In the genomic region with DNA sequence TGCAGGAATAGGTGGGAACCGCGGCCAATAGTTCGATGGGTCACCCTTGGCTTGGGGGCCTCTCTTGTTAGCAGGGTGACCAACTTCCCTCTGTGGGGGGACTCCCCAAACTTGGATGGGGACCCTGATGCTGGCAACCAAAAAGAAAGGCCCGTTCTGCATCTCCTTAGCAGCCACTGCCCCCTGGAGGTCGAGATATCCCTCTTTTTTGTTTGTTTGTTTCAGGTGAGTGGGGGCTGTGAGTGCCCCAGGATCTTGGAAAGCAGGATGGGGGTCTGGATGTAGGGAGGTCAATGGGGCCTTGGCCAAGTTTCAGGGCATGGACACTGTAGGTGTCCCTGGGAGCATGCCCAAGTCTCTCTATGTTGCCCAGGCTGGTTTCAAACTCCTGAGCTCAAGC, we compare ENCODE assay signal across 10 cellular contexts.
DNase-seq lines count a peak whose midpoint lies in the region; ATAC-seq and TF ChIP-seq lines count a peak whose summit lies in the region.
"Had no signal": no experiment of that assay in that cellular context is flagged by ENCODE, and none has a peak within 500 bp of the region (broad histone marks: within the 10 kb centered on the region; RNA-seq: fewer than 3 reads in every experiment).

No MANE protein-coding gene starts in this region.

- ATAC-seq in HG02840 (IDR thresholded peaks at IDR 0.05; ENCODE audit: low FRiP score, unreplicated experiment), result no peak

- TF ChIP-seq CTCF in 22Rv1 (IDR thresholded peaks at IDR 0.05) (peak; percentile 29), GM12872 (IDR thresholded peaks at IDR 0.05; ENCODE audit: insufficient read depth, low read depth, low read length) (peak; percentile 52), WI38 (IDR thresholded peaks at IDR 0.05; ENCODE audit: low read depth, low read length) (peak; percentile 36), fibroblast of pulmonary artery (IDR thresholded peaks at IDR 0.05; ENCODE audit: low read length, missing control alignments) (peak; percentile 56)

- H3K27ac ChIP-seq in 22Rv1, result no peak overlapping the region

- peak; percentile 40 for DNase-seq in fibroblast of pulmonary artery (ENCODE audit: low read depth)
- no peak for DNase-seq in HK-2 (ENCODE audit: unreplicated experiment)
- no peak for DNase-seq in NCI-H1436 treated with DMSO at 0.1 percent for 48 hours (lab: John Stamatoyannopoulos, UW)
- DNase-seq in epidermal melanocyte (ENCODE audit: insufficient read length, low spot score), result no peak
- DNase-seq: GOT3 had no signal

- H3K4me3 ChIP-seq in WI38 (ENCODE audit: low read depth, low read length) (no peak overlapping the region), fibroblast of pulmonary artery (replicated peaks; ENCODE audit: low read depth, low read length) (no peak overlapping the region)
- H3K4me3 ChIP-seq: lung had no signal
